8 cellular contexts compared by ENCODE assay signal in genomic region chr1:7953850-7954609, GRCh38. TPM values are rescaled to one million over a fixed set of nuclear protein-coding genes. Genes with fewer than 3 reads are reported as not detected.
DNase-seq lines count a peak whose midpoint lies in the region; ATAC-seq lines count a peak whose summit lies in the region.

No MANE protein-coding gene starts in this region.

- H3K9me3 Mint-ChIP-seq in activated CD4-positive, alpha-beta T cell treated with anti-CD3 and anti-CD28 coated beads for 36 hours (ENCODE audit: low read depth), result no peaks in the 10 kb centered on the region

- intact Hi-C loops in activated CD4-positive, alpha-beta T cell treated with anti-CD3 and anti-CD28 coated beads for 36 hours (cut with DNase I, micrococcal nuclease), result no loop called here

- POLR2A ChIA-PET in activated CD4-positive, alpha-beta T cell treated with anti-CD3 and anti-CD28 coated beads for 36 hours (lab: Charles Lee), result no interaction called here

- DNase-seq in NK-92 treated with Interleukin-12 subunit alpha and Interleukin-12 subunit beta, amount 100 ng/mL, for 24 hours (lab: John Stamatoyannopoulos, UW), result peak; percentile 97
- DNase-seq in NK-92 (lab: John Stamatoyannopoulos, UW; ENCODE audit: unreplicated experiment) (no peak), NCI-H2227 (lab: John Stamatoyannopoulos, UW; ENCODE audit: unreplicated experiment) (peak; percentile 94), left lobe of liver (ENCODE audit: low spot score) (peak; percentile 97)
- DNase-seq in activated CD4-positive, alpha-beta T cell treated with anti-CD3 and anti-CD28 coated beads for 36 hours, result peak; percentile 89
- peak; percentile 31 to 66 (median 45) for DNase-seq in stimulated activated CD4-positive, alpha-beta T cell treated with anti-CD3 and anti-CD28 coated beads, TNF-alpha, amount 100 ng/mL, for 1 hour (ENCODE audit: low read depth in 3 of 3, low spot score in 1 of 3)

- CTCF ChIA-PET in activated CD4-positive, alpha-beta T cell treated with anti-CD3 and anti-CD28 coated beads for 36 hours (lab: Charles Lee), result interaction anchor here (0.6 kb wide), 1 partner anchor 202 kb away, joined by 3 read pairs; no protein-coding TSS in a partner anchor

- ATAC-seq in HG03060 (IDR thresholded peaks at IDR 0.05; ENCODE audit: low read depth, unreplicated experiment), result peak; percentile 87
- peak; percentile 78 for ATAC-seq in activated CD4-positive, alpha-beta T cell treated with anti-CD3 and anti-CD28 coated beads for 36 hours
- peak; percentile 99 for ATAC-seq in left lobe of liver

- H3K36me3 Mint-ChIP-seq in activated CD4-positive, alpha-beta T cell treated with anti-CD3 and anti-CD28 coated beads for 36 hours (ENCODE audit: low read depth), result peaks cover 3% of the 10 kb centered on the region

- peak overlapping the region; percentile 96 for H3K27ac Mint-ChIP-seq in activated CD4-positive, alpha-beta T cell treated with anti-CD3 and anti-CD28 coated beads for 36 hours

- peaks cover 39% of the 10 kb centered on the region for H3K4me1 Mint-ChIP-seq in activated CD4-positive, alpha-beta T cell treated with anti-CD3 and anti-CD28 coated beads for 36 hours

- H3K4me3 Mint-ChIP-seq in activated CD4-positive, alpha-beta T cell treated with anti-CD3 and anti-CD28 coated beads for 36 hours, result peak overlapping the region; percentile 87

- H3K27me3 Mint-ChIP-seq in activated CD4-positive, alpha-beta T cell treated with anti-CD3 and anti-CD28 coated beads for 36 hours, result no peaks in the 10 kb centered on the region

- peak overlapping the region; percentile 94 for H3K27ac ChIP-seq in cingulate gyrus (ENCODE audit: low read depth, low read length)

RNA-seq across cellular contexts. Expression of gene PARK7, which starts 7.5 kb away (rescaled TPM):
- total RNA-seq in activated CD4-positive, alpha-beta T cell treated with anti-CD3 and anti-CD28 coated beads for 36 hours, result 100 to 1,000 TPM; 294 to 390 TPM
- total RNA-seq in left lobe of liver, result 198 TPM

RNA-seq across cellular contexts. Expression of gene TNFRSF9, which starts 13.4 kb away (rescaled TPM):
- 10 to 100 TPM; 26.8 to 28.2 TPM for total RNA-seq in activated CD4-positive, alpha-beta T cell treated with anti-CD3 and anti-CD28 coated beads for 36 hours
- 0.03 TPM for total RNA-seq in left lobe of liver

Comparison
In these comparisons a context has a peak if more than half of its experiments do, and no peak if none do; other contexts are left out.
1. RNA of gene TNFRSF9, which starts 13.4 kb away (total RNA-seq): 26.8 to 28.2 TPM in activated CD4-positive, alpha-beta T cell treated with anti-CD3 and anti-CD28 coated beads for 36 hours; 0.03 TPM in left lobe of liver (single experiment); every median in the first group is over 10 times any median in the second.
2. Peak in every context shown above with its lines, with median percentiles within 50 percentile points of each other: ATAC-seq.